Comparison of ENCODE assay signal across 16 cellular contexts in genomic region chr18:23798249-23798648, GRCh38.
"Had no signal": no experiment of that assay in that cellular context is flagged by ENCODE, and none has a peak within 500 bp of the region (broad histone marks: within the 10 kb centered on the region; RNA-seq: fewer than 3 reads in every experiment).

No MANE protein-coding gene starts in this region.

- H3K27ac ChIP-seq: breast epithelium, coronary artery, lower lobe of right lung, thyroid gland had no signal

- ATAC-seq: activated naive CD8-positive, alpha-beta T cell treated with anti-CD3 and anti-CD28 coated beads, Interleukin-2, amount 50 U/mL, for 24 hours; lower lobe of right lung had no signal

- FAIRE-seq: astrocyte had no signal

- H3K27me3 ChIP-seq: breast epithelium, thyroid gland had no signal

- H3K9me3 ChIP-seq: breast epithelium, lower lobe of right lung, thyroid gland had no signal

- H3K4me3 ChIP-seq: breast epithelium, coronary artery, lower lobe of right lung, thyroid gland had no signal

- H3K4me1 ChIP-seq: breast epithelium, lower lobe of right lung, thyroid gland had no signal

- DNase-seq: activated CD4-positive, alpha-beta T cell treated with anti-CD3 and anti-CD28 coated beads for 48 hours; activated CD4-positive, CD25-positive, alpha-beta regulatory T cell; activated CD8-positive, alpha-beta memory T cell treated with anti-CD3 and anti-CD28 coated beads, Interleukin-2, amount 50 U/mL, for 4 hours; activated effector memory CD4-positive, alpha-beta T cell treated with Interleukin-2 at 50 U/mL for 16 hours; activated naive CD4-positive, alpha-beta T cell treated with anti-CD3 and anti-CD28 coated beads, Interleukin-2, amount 10 ng/mL, durations not matched to agents 7 days and 5 days; activated naive CD8-positive, alpha-beta T cell treated with anti-CD3 and anti-CD28 coated beads, Interleukin-2, amount 50 U/mL, for 24 hours; activated T-cell treated with anti-CD3 and anti-CD28 coated beads, Interleukin-2, amount 50 U/mL, for 48 hours; effector CD4-positive, alpha-beta T cell; lower lobe of right lung; midbrain; stimulated activated CD4-positive, alpha-beta T cell treated with anti-CD3 and anti-CD28 coated beads, Interleukin-2, amount 100 ng/mL, for 24 hours; stimulated activated naive CD4-positive, alpha-beta T cell treated with Interleukin-2 at 50 U/mL for 16 hours; thyroid gland had no signal

- H3K36me3 ChIP-seq: breast epithelium, lower lobe of right lung, thyroid gland had no signal
